ENCODE assay signal across 8 cellular contexts in genomic region chr16:85028638-85029412, GRCh38. TPM values are rescaled to one million over a fixed set of nuclear protein-coding genes. Genes with fewer than 3 reads are reported as not detected.
DNase-seq lines count a peak whose midpoint lies in the region; ATAC-seq and TF ChIP-seq lines count a peak whose summit lies in the region.

No MANE protein-coding gene starts in this region.

- H3K9me3 ChIP-seq in fibroblast of lung (ENCODE audit: control insufficient read depth, insufficient read depth, low read depth, low read length) (no peaks in the 10 kb centered on the region), psoas muscle (no peaks in the 10 kb centered on the region)

- H3K36me3 ChIP-seq in fibroblast of lung (ENCODE audit: control insufficient read depth, insufficient read depth, low read length): peaks cover 2% of the 10 kb centered on the region
- peaks cover 0 to 5% of the 10 kb centered on the region in 2 donors for H3K36me3 ChIP-seq in psoas muscle (ENCODE audit: insufficient read depth in 1 of 2, low read depth in 1 of 2)
- H3K36me3 ChIP-seq in urinary bladder (ENCODE audit: insufficient read depth): no peaks in the 10 kb centered on the region

- H4K20me1 ChIP-seq in fibroblast of lung (ENCODE audit: control insufficient read depth, extremely low read depth, insufficient read depth, low read length): no peaks in the 10 kb centered on the region

- H3K4me1 ChIP-seq in fibroblast of lung (ENCODE audit: control insufficient read depth, extremely low read depth, insufficient read depth, low read length) (peaks cover 13% of the 10 kb centered on the region), psoas muscle (peaks cover 22% of the 10 kb centered on the region), urinary bladder (ENCODE audit: insufficient read depth) (no peaks in the 10 kb centered on the region)

- WGBS in psoas muscle, 3 donors: 35 to 46% (median 42%) methylated on average over 17 of the region's 17 CpGs
- WGBS in urinary bladder: 24% methylated on average over 17 of the region's 17 CpGs

- H3K27me3 ChIP-seq in fibroblast of lung (ENCODE audit: control insufficient read depth, insufficient read depth, low read length) (no peaks in the 10 kb centered on the region), psoas muscle (ENCODE audit: insufficient read depth in 3 of 3, low read length in 2 of 3) (no peaks in the 10 kb centered on the region)

- H3K27ac ChIP-seq in fibroblast of lung (ENCODE audit: insufficient read depth, low read length): peak overlapping the region; percentile 43
- peak overlapping the region; percentile 87 for H3K27ac ChIP-seq in psoas muscle
- peak overlapping the region; percentile 30 for H3K27ac ChIP-seq in urinary bladder (ENCODE audit: low read depth)

- no peak for TF ChIP-seq CTCF in fibroblast of lung (conservative IDR thresholded peaks at IDR 0.05 in 1 of 2, IDR thresholded peaks at IDR 0.05 in 1 of 2; ENCODE audit: low read depth in 1 of 2, low read length in 2 of 2)
- TF ChIP-seq CTCF in psoas muscle (IDR thresholded peaks at IDR 0.05): no peak

- peak overlapping the region; percentile 99 for H3K4me2 ChIP-seq in fibroblast of lung (ENCODE audit: extremely low read depth, insufficient read depth, low read length)

- intact Hi-C loops in psoas muscle (cut with DNase I): loop anchor here in 1 of 2 donors (5.0 kb wide), 1 partner anchor 43 kb away; no protein-coding TSS in a partner anchor

- H2AFZ ChIP-seq in fibroblast of lung (ENCODE audit: low read length): no peak overlapping the region

- H3K9ac ChIP-seq in fibroblast of lung (ENCODE audit: insufficient read depth, low read length): no peak overlapping the region

- H3K79me2 ChIP-seq in fibroblast of lung (ENCODE audit: control insufficient read depth, insufficient read depth, low read length): no peaks in the 10 kb centered on the region

- DNase-seq in NCI-H2171 (lab: John Stamatoyannopoulos, UW) (peak; percentile 66), activated T-helper 1 cell treated with Interleukin-2 at 50 U/mL for 16 hours (ENCODE audit: low read depth) (peak; percentile 61), fibroblast of lung (ENCODE audit: low read depth in 2 of 2) (peak; percentile 38 to 76), psoas muscle (peak; percentile 54 to 71)

- ATAC-seq in GM18511 (IDR thresholded peaks at IDR 0.05; ENCODE audit: unreplicated experiment): peak; percentile 67
- peak; percentile 55 to 80 (median 71) for ATAC-seq in psoas muscle
- ATAC-seq in HG03025 (IDR thresholded peaks at IDR 0.05; ENCODE audit: low FRiP score, unreplicated experiment): no peak
- ATAC-seq in HG03159 (IDR thresholded peaks at IDR 0.05; ENCODE audit: unreplicated experiment): no peak

- peak overlapping the region; percentile 70 to 88 (median 82) for H3K4me3 ChIP-seq in fibroblast of lung (replicated peaks in 1 of 4; ENCODE audit: control extremely low read depth in 1 of 4, insufficient read depth in 1 of 4, low read depth in 3 of 4, low read length in 4 of 4)
- H3K4me3 ChIP-seq in psoas muscle: peak overlapping the region; percentile 80
- peak overlapping the region; percentile 81 for H3K4me3 ChIP-seq in urinary bladder (ENCODE audit: low read depth, low read length)

RNA-seq across cellular contexts. Expression of gene KIAA0513, which starts 1.2 kb away (rescaled TPM):
- total RNA-seq in fibroblast of lung (19.5 and 22.3 TPM in 2 replicates), psoas muscle (10 to 100 TPM in 3 of 4 donors, 1 to 10 TPM in 1; 8.7 to 14.3 (median 13.3) TPM), urinary bladder (9.8 TPM)
- polyA plus RNA-seq in fibroblast of lung (11.7 and 13.8 TPM in 2 replicates), psoas muscle (10 to 100 TPM in 1 of 3 donors, 1 to 10 TPM in 2; 3.6 to 18.2 (median 3.9) TPM), urinary bladder (19.9 TPM)
- polyA plus RNA-seq in fibroblast of lung (2012): 9.4 and 9.8 TPM in 2 replicates
- polyA minus RNA-seq in fibroblast of lung (ENCODE audit: low replicate concordance): 11.9 and 13.1 TPM in 2 replicates

RNA-seq across cellular contexts. Expression of gene ZDHHC7, which starts 17.5 kb away (rescaled TPM):
- 88.6 and 135 TPM in 2 replicates for total RNA-seq in fibroblast of lung
- polyA plus RNA-seq in fibroblast of lung: 86.2 and 96.4 TPM in 2 replicates
- polyA plus RNA-seq in fibroblast of lung (2012): 65.1 and 75.5 TPM in 2 replicates
- polyA minus RNA-seq in fibroblast of lung (ENCODE audit: low replicate concordance): 458 and 490 TPM in 2 replicates
- total RNA-seq in psoas muscle: 10 to 100 TPM; 33.2 to 52.3 (median 44.8) TPM
- polyA plus RNA-seq in psoas muscle: 10 to 100 TPM; 19.7 to 96.0 (median 26.6) TPM
- 31.1 TPM for total RNA-seq in urinary bladder
- polyA plus RNA-seq in urinary bladder: 49.7 TPM

Comparison
In these comparisons a context has a peak if more than half of its experiments do, and no peak if none do; other contexts are left out.
1. ATAC-seq: peak in GM18511 (single experiment) and psoas muscle (4 of 4); none in HG03025 (single experiment) and HG03159 (single experiment).
2. H3K27ac ChIP-seq: peak in every context shown above with its lines; median percentile 87 in psoas muscle; 43 in fibroblast of lung; 30 in urinary bladder.
3. Peak in every context shown above with its lines, with median percentiles within 50 percentile points of each other: DNase-seq and H3K4me3 ChIP-seq.